ENCODE assay signal across 2 cellular contexts in the genomic region with DNA sequence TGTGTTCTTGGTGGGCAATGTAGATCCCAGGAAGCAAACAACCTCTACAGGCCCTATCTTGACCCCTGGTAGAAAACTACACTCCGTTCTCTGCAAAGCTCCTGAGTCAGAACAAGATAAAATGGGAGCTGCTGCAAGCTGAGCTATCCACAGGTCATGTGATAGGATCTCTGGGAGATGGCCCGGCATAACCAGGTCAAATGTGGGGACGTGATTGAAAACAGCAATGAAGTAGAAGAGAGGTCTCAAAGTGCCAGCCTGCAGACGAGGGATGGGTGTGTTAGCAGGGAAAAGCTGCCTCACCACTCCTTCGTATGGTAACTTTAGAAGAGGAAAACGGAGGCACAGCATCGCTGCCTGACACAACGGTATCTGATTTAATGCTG.
TF ChIP-seq lines count a peak whose summit lies in the region.

No MANE protein-coding gene starts in this region.

TF ChIP-seq in SK-N-SH, 30 proteins besides CTCF, POLR2A, EP300 and RAD21 (continued from another document):
- TF ChIP-seq, protein P1, sequence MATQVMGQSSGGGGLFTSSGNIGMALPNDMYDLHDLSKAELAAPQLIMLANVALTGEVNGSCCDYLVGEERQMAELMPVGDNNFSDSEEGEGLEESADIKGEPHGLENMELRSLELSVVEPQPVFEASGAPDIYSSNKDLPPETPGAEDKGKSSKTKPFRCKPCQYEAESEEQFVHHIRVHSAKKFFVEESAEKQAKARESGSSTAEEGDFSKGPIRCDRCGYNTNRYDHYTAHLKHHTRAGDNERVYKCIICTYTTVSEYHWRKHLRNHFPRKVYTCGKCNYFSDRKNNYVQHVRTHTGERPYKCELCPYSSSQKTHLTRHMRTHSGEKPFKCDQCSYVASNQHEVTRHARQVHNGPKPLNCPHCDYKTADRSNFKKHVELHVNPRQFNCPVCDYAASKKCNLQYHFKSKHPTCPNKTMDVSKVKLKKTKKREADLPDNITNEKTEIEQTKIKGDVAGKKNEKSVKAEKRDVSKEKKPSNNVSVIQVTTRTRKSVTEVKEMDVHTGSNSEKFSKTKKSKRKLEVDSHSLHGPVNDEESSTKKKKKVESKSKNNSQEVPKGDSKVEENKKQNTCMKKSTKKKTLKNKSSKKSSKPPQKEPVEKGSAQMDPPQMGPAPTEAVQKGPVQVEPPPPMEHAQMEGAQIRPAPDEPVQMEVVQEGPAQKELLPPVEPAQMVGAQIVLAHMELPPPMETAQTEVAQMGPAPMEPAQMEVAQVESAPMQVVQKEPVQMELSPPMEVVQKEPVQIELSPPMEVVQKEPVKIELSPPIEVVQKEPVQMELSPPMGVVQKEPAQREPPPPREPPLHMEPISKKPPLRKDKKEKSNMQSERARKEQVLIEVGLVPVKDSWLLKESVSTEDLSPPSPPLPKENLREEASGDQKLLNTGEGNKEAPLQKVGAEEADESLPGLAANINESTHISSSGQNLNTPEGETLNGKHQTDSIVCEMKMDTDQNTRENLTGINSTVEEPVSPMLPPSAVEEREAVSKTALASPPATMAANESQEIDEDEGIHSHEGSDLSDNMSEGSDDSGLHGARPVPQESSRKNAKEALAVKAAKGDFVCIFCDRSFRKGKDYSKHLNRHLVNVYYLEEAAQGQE (IDR thresholded peaks at IDR 0.05; ENCODE audit: low read depth, low read length), result no peak
- TF ChIP-seq FOSL2 (IDR thresholded peaks at IDR 0.05; ENCODE audit: borderline replicate concordance, low read depth), result no peak
- no peak for TF ChIP-seq ELF1 (IDR thresholded peaks at IDR 0.05)
- no peak for TF ChIP-seq SMC3 (IDR thresholded peaks at IDR 0.05; ENCODE audit: low read depth, low read length)
- TF ChIP-seq GATA2 (CRISPR knock-in tag; IDR thresholded peaks at IDR 0.05), result no peak
- TF ChIP-seq TEAD4 (IDR thresholded peaks at IDR 0.05; ENCODE audit: borderline replicate concordance, insufficient read depth), result no peak
- TF ChIP-seq, protein P2, sequence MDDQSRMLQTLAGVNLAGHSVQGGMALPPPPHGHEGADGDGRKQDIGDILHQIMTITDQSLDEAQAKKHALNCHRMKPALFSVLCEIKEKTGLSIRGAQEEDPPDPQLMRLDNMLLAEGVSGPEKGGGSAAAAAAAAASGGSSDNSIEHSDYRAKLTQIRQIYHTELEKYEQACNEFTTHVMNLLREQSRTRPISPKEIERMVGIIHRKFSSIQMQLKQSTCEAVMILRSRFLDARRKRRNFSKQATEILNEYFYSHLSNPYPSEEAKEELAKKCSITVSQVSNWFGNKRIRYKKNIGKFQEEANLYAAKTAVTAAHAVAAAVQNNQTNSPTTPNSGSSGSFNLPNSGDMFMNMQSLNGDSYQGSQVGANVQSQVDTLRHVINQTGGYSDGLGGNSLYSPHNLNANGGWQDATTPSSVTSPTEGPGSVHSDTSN (IDR thresholded peaks at IDR 0.05), result no peak
- no peak for TF ChIP-seq FOXM1 (IDR thresholded peaks at IDR 0.05; ENCODE audit: low read depth)
- TF ChIP-seq, protein P3, sequence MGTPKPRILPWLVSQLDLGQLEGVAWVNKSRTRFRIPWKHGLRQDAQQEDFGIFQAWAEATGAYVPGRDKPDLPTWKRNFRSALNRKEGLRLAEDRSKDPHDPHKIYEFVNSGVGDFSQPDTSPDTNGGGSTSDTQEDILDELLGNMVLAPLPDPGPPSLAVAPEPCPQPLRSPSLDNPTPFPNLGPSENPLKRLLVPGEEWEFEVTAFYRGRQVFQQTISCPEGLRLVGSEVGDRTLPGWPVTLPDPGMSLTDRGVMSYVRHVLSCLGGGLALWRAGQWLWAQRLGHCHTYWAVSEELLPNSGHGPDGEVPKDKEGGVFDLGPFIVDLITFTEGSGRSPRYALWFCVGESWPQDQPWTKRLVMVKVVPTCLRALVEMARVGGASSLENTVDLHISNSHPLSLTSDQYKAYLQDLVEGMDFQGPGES (IDR thresholded peaks at IDR 0.05; ENCODE audit: low read depth, low read length), result no peak
- no peak for TF ChIP-seq RXRA (IDR thresholded peaks at IDR 0.05; ENCODE audit: borderline replicate concordance, low read depth)
- TF ChIP-seq, protein P4, sequence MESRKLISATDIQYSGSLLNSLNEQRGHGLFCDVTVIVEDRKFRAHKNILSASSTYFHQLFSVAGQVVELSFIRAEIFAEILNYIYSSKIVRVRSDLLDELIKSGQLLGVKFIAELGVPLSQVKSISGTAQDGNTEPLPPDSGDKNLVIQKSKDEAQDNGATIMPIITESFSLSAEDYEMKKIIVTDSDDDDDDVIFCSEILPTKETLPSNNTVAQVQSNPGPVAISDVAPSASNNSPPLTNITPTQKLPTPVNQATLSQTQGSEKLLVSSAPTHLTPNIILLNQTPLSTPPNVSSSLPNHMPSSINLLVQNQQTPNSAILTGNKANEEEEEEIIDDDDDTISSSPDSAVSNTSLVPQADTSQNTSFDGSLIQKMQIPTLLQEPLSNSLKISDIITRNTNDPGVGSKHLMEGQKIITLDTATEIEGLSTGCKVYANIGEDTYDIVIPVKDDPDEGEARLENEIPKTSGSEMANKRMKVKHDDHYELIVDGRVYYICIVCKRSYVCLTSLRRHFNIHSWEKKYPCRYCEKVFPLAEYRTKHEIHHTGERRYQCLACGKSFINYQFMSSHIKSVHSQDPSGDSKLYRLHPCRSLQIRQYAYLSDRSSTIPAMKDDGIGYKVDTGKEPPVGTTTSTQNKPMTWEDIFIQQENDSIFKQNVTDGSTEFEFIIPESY (IDR thresholded peaks at IDR 0.05; ENCODE audit: borderline replicate concordance, low read depth), result no peak
- no peak for TF ChIP-seq NFIC (IDR thresholded peaks at IDR 0.05; ENCODE audit: borderline replicate concordance)
- no peak for TF ChIP-seq JUND (IDR thresholded peaks at IDR 0.05)
- no peak for TF ChIP-seq POLR2AphosphoS5 (IDR thresholded peaks at IDR 0.05; ENCODE audit: low read depth, low read length)

TF ChIP-seq in SK-N-SH treated with all-trans-retinoic acid at 6 μM for 48 hours, 23 proteins besides CTCF, POLR2A, EP300 and RAD21 (continued from another document):
- TF ChIP-seq BACH2 (CRISPR knock-in tag; IDR thresholded peaks at IDR 0.05; ENCODE audit: borderline replicate concordance) (no peak), ZNF565 (CRISPR knock-in tag; conservative IDR thresholded peaks at IDR 0.05; ENCODE audit: low read depth) (no peak), OSR1 (CRISPR knock-in tag; IDR thresholded peaks at IDR 0.05) (no peak), ARNTL (CRISPR knock-in tag; IDR thresholded peaks at IDR 0.05; ENCODE audit: borderline replicate concordance, low read depth) (no peak)
- TF ChIP-seq, protein P5, sequence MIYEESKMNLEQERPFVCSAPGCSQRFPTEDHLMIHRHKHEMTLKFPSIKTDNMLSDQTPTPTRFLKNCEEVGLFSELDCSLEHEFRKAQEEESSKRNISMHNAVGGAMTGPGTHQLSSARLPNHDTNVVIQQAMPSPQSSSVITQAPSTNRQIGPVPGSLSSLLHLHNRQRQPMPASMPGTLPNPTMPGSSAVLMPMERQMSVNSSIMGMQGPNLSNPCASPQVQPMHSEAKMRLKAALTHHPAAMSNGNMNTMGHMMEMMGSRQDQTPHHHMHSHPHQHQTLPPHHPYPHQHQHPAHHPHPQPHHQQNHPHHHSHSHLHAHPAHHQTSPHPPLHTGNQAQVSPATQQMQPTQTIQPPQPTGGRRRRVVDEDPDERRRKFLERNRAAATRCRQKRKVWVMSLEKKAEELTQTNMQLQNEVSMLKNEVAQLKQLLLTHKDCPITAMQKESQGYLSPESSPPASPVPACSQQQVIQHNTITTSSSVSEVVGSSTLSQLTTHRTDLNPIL (CRISPR knock-in tag; IDR thresholded peaks at IDR 0.05; ENCODE audit: low read depth), result no peak
- TF ChIP-seq, protein P6, sequence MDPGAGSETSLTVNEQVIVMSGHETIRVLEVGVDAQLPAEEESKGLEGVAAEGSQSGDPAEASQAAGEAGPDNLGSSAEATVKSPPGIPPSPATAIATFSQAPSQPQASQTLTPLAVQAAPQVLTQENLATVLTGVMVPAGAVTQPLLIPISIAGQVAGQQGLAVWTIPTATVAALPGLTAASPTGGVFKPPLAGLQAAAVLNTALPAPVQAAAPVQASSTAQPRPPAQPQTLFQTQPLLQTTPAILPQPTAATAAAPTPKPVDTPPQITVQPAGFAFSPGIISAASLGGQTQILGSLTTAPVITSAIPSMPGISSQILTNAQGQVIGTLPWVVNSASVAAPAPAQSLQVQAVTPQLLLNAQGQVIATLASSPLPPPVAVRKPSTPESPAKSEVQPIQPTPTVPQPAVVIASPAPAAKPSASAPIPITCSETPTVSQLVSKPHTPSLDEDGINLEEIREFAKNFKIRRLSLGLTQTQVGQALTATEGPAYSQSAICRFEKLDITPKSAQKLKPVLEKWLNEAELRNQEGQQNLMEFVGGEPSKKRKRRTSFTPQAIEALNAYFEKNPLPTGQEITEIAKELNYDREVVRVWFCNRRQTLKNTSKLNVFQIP (CRISPR knock-in tag; IDR thresholded peaks at IDR 0.05; ENCODE audit: borderline replicate concordance, low read depth), result no peak
